ENCODE assay signal across 12 cellular contexts in the genomic region with DNA sequence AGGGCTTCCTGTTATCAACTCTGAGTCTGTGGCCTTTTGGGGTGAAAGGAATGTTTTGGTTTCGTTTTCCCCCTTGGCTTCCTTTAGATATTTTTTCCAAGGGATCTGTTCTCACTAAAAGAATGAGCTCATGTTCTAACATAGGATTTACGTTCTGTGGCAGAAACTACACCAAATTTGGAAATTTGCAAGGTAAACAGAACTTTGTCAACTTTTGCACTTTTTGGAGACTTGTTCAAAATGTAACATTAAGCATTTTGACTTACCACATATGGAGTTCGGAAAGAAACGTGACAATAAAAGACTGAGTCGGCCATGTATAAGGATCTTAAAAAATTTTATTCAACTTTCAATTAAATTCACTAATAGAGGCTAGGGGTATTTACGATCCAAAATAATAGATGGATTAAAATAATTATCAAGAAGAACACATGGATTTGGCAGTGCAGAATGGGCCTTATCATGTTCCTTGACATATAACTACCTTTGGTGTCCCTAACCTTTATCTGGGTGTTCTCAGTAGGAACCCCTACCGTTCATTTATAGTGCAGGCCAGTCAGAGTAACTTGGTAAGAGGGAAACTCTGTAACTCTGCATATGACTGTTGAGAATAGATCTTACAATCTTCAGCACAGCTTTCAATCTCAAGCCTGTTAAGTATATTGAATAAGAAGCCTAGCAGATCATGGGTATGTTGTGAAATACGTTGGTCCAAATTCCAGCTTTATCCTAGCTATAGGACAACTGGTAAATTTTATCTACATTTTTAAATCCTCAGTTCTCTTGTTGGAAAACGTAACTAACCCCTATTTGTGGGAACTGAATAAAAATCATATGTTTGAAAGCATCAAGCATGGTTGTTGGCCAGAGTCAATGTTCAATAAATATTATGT. TPM values are rescaled to one million over a fixed set of nuclear protein-coding genes. Genes with fewer than 3 reads are reported as not detected.
DNase-seq lines count a peak whose midpoint lies in the region; ATAC-seq lines count a peak whose summit lies in the region.
"Had no signal": no experiment of that assay in that cellular context is flagged by ENCODE, and none has a peak within 500 bp of the region (broad histone marks: within the 10 kb centered on the region; RNA-seq: fewer than 3 reads in every experiment).

No MANE protein-coding gene starts in this region.

- peak overlapping the region; percentile 3 to 30 for H3K4me3 ChIP-seq in stomach smooth muscle (ENCODE audit: low read length in 2 of 2)
- no peak overlapping the region for H3K4me3 ChIP-seq in H7 (ENCODE audit: insufficient read depth, low read depth, low read length)

- peak; percentile 47 for DNase-seq in HT1080 (ENCODE audit: low read depth)
- DNase-seq in astrocyte of the hippocampus (ENCODE audit: low read depth, low spot score), result peak; percentile 30
- peak; percentile 14 for DNase-seq in kidney tubule cell (ENCODE audit: low spot score)
- DNase-seq in H7, result no peak
- DNase-seq in activated CD4-positive, alpha-beta T cell treated with anti-CD3 and anti-CD28 coated beads, Interleukin-2, amount 50 U/mL, for 4 hours, result no peak
- DNase-seq: activated gamma-delta T cell treated with Interleukin-2 at 50 U/mL for 16 hours, NCI-H146 had no signal

- H3K27me3 ChIP-seq in stomach smooth muscle (ENCODE audit: control insufficient read depth in 1 of 2, insufficient read depth in 2 of 2, low read length in 2 of 2) (no peaks in the 10 kb centered on the region), H7 (ENCODE audit: control insufficient read depth, insufficient read depth, low read length) (no peaks in the 10 kb centered on the region)

- H3K36me3 ChIP-seq in stomach smooth muscle (ENCODE audit: control insufficient read depth in 2 of 2, insufficient read depth in 2 of 2, low read length in 2 of 2) (no peaks in the 10 kb centered on the region), H7 (replicated peaks; ENCODE audit: control insufficient read depth, insufficient read depth, low read length) (no peaks in the 10 kb centered on the region)

- H3K4me1 ChIP-seq in stomach smooth muscle (ENCODE audit: control insufficient read depth, insufficient read depth, low read length), result peaks cover 16% of the 10 kb centered on the region

- no peaks in the 10 kb centered on the region for H3K9me3 ChIP-seq in stomach smooth muscle (ENCODE audit: control insufficient read depth in 2 of 2, low read length in 2 of 2)

- H3K9ac ChIP-seq in stomach smooth muscle (ENCODE audit: low read length in 2 of 2), result peak overlapping the region; percentile 43 to 61

- H3K27ac ChIP-seq in stomach smooth muscle (ENCODE audit: low read length), result peak overlapping the region; percentile 61
- H3K27ac ChIP-seq: HL-60 had no signal

- ATAC-seq in HG03108 (IDR thresholded peaks at IDR 0.05; ENCODE audit: unreplicated experiment) (no peak), HG02981 (IDR thresholded peaks at IDR 0.05; ENCODE audit: unreplicated experiment) (no peak)
- ATAC-seq: stimulated activated memory B cell treated with anti-CD40 and anti-IgM and Interleukin-4, amounts not matched to agents 10 μg/mL and 1 μg/mL and 100 μg/mL, for 72 hours had no signal

RNA-seq across cellular contexts. Expression of a gene that starts 11.8 kb away (rescaled TPM):
- 13.1 and 18.1 TPM in 2 replicates for total RNA-seq in HT1080 (2014; rRNA removed; shearing (Covaris generic))
- polyA plus RNA-seq in HT1080 (2015; cell fraction: cytosol; rRNA removed), result 9.6 and 12.9 TPM in 2 replicates
- polyA plus RNA-seq in HT1080 (2015; cell fraction: nucleus; rRNA removed), result 8.5 and 8.8 TPM in 2 replicates
- not detected in 2 replicates for total RNA-seq in H7 (2014; rRNA removed; shearing (Covaris generic))

RNA-seq across cellular contexts. Expression of a gene that starts 49.8 kb away (rescaled TPM):
- 16.5 and 17.4 TPM in 2 replicates for total RNA-seq in HT1080 (2014; rRNA removed; shearing (Covaris generic))
- 17.2 and 19.7 TPM in 2 replicates for polyA plus RNA-seq in HT1080 (2015; cell fraction: cytosol; rRNA removed)
- polyA plus RNA-seq in HT1080 (2015; cell fraction: nucleus; rRNA removed), result 24.9 and 29.1 TPM in 2 replicates
- total RNA-seq in H7 (2014; rRNA removed; shearing (Covaris generic)), result 6.7 and 8.7 TPM in 2 replicates

Comparison
In these comparisons a context has a peak if more than half of its experiments do, and no peak if none do; other contexts are left out.
1. DNase-seq: peak in HT1080 (single experiment), astrocyte of the hippocampus (single experiment) and kidney tubule cell (single experiment); none in H7 (single experiment) and activated CD4-positive, alpha-beta T cell treated with anti-CD3 and anti-CD28 coated beads, Interleukin-2, amount 50 U/mL, for 4 hours (0 of 2).
2. RNA of a gene that starts 11.8 kb away (total RNA-seq): 13.1 to 18.1 TPM in HT1080; not detected in H7; every median in the first group is over 10 times any median in the second.